Comparison of ENCODE assay signal across 9 cellular contexts in genomic region chr14:64723691-64724577, GRCh38. TPM values are rescaled to one million over a fixed set of nuclear protein-coding genes. Genes with fewer than 3 reads are reported as not detected.
DNase-seq lines count a peak whose midpoint lies in the region; ATAC-seq and TF ChIP-seq lines count a peak whose summit lies in the region.
"Had no signal": no experiment of that assay in that cellular context is flagged by ENCODE, and none has a peak within 500 bp of the region (broad histone marks: within the 10 kb centered on the region; RNA-seq: fewer than 3 reads in every experiment).

No MANE protein-coding gene starts in this region.

- H3K27ac ChIP-seq in heart right ventricle (peak overlapping the region in 7 of 10 donors; percentile 17 to 81 (median 48)), sigmoid colon (peak overlapping the region; percentile 1 to 90 (median 21))

- H3K27me3 ChIP-seq in heart right ventricle = no peaks in the 10 kb centered on the region
- no peaks in the 10 kb centered on the region for H3K27me3 ChIP-seq in sigmoid colon

- peak overlapping the region; percentile 82 for H3K27ac Mint-ChIP-seq in activated CD4-positive, alpha-beta T cell treated with anti-CD3 and anti-CD28 coated beads, Interleukin-2, amount 10 ng/mL, durations not matched to agents 7 days and 5 days

- H3K4me1 ChIP-seq in heart right ventricle (peaks cover 29 to 88% (median 62%) of the 10 kb centered on the region in 9 donors), sigmoid colon (peaks cover 0 to 81% (median 80%) of the 10 kb centered on the region in 4 donors)

- WGBS in heart right ventricle, 2 donors = 74 to 76% methylated on average over 15 of the region's 15 CpGs
- WGBS in sigmoid colon, 2 donors = 72 to 79% methylated on average over 15 of the region's 15 CpGs

- peaks cover 2% of the 10 kb centered on the region for H3K9me3 Mint-ChIP-seq in activated CD4-positive, alpha-beta T cell treated with anti-CD3 and anti-CD28 coated beads, Interleukin-2, amount 10 ng/mL, durations not matched to agents 7 days and 5 days

- H3K36me3 Mint-ChIP-seq in activated CD4-positive, alpha-beta T cell treated with anti-CD3 and anti-CD28 coated beads, Interleukin-2, amount 10 ng/mL, durations not matched to agents 7 days and 5 days (ENCODE audit: low read depth) = peaks cover 28% of the 10 kb centered on the region

- H3K4me1 Mint-ChIP-seq in activated CD4-positive, alpha-beta T cell treated with anti-CD3 and anti-CD28 coated beads, Interleukin-2, amount 10 ng/mL, durations not matched to agents 7 days and 5 days = peaks cover 81% of the 10 kb centered on the region

- peaks cover 0 to 16% (median 13%) of the 10 kb centered on the region in 9 donors for H3K36me3 ChIP-seq in heart right ventricle
- H3K36me3 ChIP-seq in sigmoid colon = peaks cover 13 to 17% (median 16%) of the 10 kb centered on the region in 4 donors

- no peak for TF ChIP-seq EP300 in sigmoid colon (IDR thresholded peaks at IDR 0.05)

- ATAC-seq in heart right ventricle = peak in 1 of 8 donors; percentile 2
- ATAC-seq in HG03342 (IDR thresholded peaks at IDR 0.05; ENCODE audit: unreplicated experiment) = no peak
- no peak for ATAC-seq in GM21723 (IDR thresholded peaks at IDR 0.05; ENCODE audit: unreplicated experiment)
- ATAC-seq: Panc1; stimulated activated naive CD8-positive, alpha-beta T cell treated with anti-CD3 and anti-CD28 coated beads, Interleukin-15, Interleukin-2, amounts not matched to agents 100 U/mL and 50 U/mL, for 24 hours had no signal

- POLR2A ChIA-PET in activated CD4-positive, alpha-beta T cell treated with anti-CD3 and anti-CD28 coated beads, Interleukin-2, amount 10 ng/mL, durations not matched to agents 7 days and 5 days (lab: Charles Lee) = no interaction called here

- intact Hi-C loops in heart right ventricle (cut with DNase I) (loop anchor here in 1 of 10 donors (5.0 kb wide), 1 partner anchor 33 kb away; no protein-coding TSS in a partner anchor), sigmoid colon (cut with DNase I) (no loop called here)

- H3K4me3 ChIP-seq in heart right ventricle (no peak overlapping the region), sigmoid colon (no peak overlapping the region)

- no peaks in the 10 kb centered on the region for H3K27me3 Mint-ChIP-seq in activated CD4-positive, alpha-beta T cell treated with anti-CD3 and anti-CD28 coated beads, Interleukin-2, amount 10 ng/mL, durations not matched to agents 7 days and 5 days

- peak overlapping the region; percentile 34 for H3K4me3 Mint-ChIP-seq in activated CD4-positive, alpha-beta T cell treated with anti-CD3 and anti-CD28 coated beads, Interleukin-2, amount 10 ng/mL, durations not matched to agents 7 days and 5 days

- TF ChIP-seq CTCF in heart right ventricle (IDR thresholded peaks at IDR 0.05) (no peak), sigmoid colon (IDR thresholded peaks at IDR 0.05) (no peak)

- TF ChIP-seq POLR2A in sigmoid colon (IDR thresholded peaks at IDR 0.05) = no peak

- H3K9me3 ChIP-seq in heart right ventricle (no peaks in the 10 kb centered on the region), sigmoid colon (no peaks in the 10 kb centered on the region)

- peak; percentile 26 for DNase-seq in MV-4-11 (lab: John Stamatoyannopoulos, UW)
- no peak for DNase-seq in activated CD4-positive, alpha-beta T cell treated with anti-CD3 and anti-CD28 coated beads, Interleukin-2, amount 10 ng/mL, durations not matched to agents 7 days and 5 days
- DNase-seq in heart right ventricle = no peak
- DNase-seq in sigmoid colon = peak; percentile 62
- DNase-seq in amniotic stem cell (lab: John Stamatoyannopoulos, UW) = no peak
- DNase-seq: stimulated activated naive CD8-positive, alpha-beta T cell treated with anti-CD3 and anti-CD28 coated beads, Interleukin-15, Interleukin-2, amounts not matched to agents 100 U/mL and 50 U/mL, for 24 hours had no signal

- CTCF ChIA-PET in activated CD4-positive, alpha-beta T cell treated with anti-CD3 and anti-CD28 coated beads, Interleukin-2, amount 10 ng/mL, durations not matched to agents 7 days and 5 days (lab: Charles Lee) = interaction anchor here (1.0 to 1.2 kb wide), 3 partner anchors 8 to 52 kb away, joined by 4 to 5 read pairs (median 4); no protein-coding TSS in a partner anchor

RNA-seq across cellular contexts. Expression of gene PLEKHG3, which starts 19.7 kb away (rescaled TPM):
- total RNA-seq in activated CD4-positive, alpha-beta T cell treated with anti-CD3 and anti-CD28 coated beads, Interleukin-2, amount 10 ng/mL, durations not matched to agents 7 days and 5 days = 10 to 100 TPM; 36.0 to 39.5 TPM
- total RNA-seq in heart right ventricle (10 to 100 TPM; 11.2 to 25.5 (median 16.2) TPM), sigmoid colon (10 to 100 TPM; 34.4 to 67.9 (median 52.3) TPM)
- polyA plus RNA-seq in heart right ventricle (1 to 10 TPM; 5.0 to 9.4 TPM), sigmoid colon (10 to 100 TPM; 16.9 to 26.8 (median 17.4) TPM)

Comparison
In these comparisons a context has a peak if more than half of its experiments do, and no peak if none do; other contexts are left out.
1. DNase-seq: peak in MV-4-11 (single experiment) and sigmoid colon (single experiment); none in activated CD4-positive, alpha-beta T cell treated with anti-CD3 and anti-CD28 coated beads, Interleukin-2, amount 10 ng/mL, durations not matched to agents 7 days and 5 days (single experiment), heart right ventricle (0 of 2) and amniotic stem cell (single experiment).